1 cellular context compared by ENCODE assay signal in the genomic region with DNA sequence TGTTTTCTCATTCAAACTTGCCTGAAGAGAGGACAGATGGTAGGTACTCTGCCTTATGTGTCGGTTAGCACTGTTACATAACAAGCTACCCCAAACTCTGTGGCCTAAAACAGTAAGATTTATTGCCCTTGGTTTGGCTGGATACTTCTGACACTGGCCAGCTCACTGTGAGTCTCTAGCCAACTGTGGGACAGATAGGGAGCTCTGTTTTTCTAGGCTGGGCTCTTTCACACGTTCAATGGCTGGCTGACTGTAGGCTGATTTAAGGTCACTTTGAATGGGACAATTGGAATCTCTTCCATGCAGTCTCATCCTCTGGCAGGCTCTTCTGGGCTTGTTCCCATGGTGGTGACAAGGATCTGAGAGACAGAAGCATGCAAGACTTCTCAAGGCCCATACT.
TF ChIP-seq lines count a peak whose summit lies in the region.

No MANE protein-coding gene starts in this region.

TF ChIP-seq in A549, 52 proteins besides CTCF, POLR2A, EP300 and RAD21 (continued from another document):
- TF ChIP-seq E2F6 (IDR thresholded peaks at IDR 0.05; ENCODE audit: borderline replicate concordance, low read depth) (no peak), FOXS1 (CRISPR knock-in tag; IDR thresholded peaks at IDR 0.05) (no peak), MYC (IDR thresholded peaks at IDR 0.05; ENCODE audit: borderline replicate concordance, low read length) (no peak), FOSL2 (IDR thresholded peaks at IDR 0.05) (no peak), FOSL2 (CRISPR knock-in tag; IDR thresholded peaks at IDR 0.05) (no peak), CBX2 (IDR thresholded peaks at IDR 0.05; ENCODE audit: borderline replicate concordance, low read depth) (no peak), RNF2 (IDR thresholded peaks at IDR 0.05; ENCODE audit: borderline replicate concordance, low read depth) (no peak)
- TF ChIP-seq, protein P1, sequence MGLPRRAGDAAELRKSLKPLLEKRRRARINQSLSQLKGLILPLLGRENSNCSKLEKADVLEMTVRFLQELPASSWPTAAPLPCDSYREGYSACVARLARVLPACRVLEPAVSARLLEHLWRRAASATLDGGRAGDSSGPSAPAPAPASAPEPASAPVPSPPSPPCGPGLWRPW (IDR thresholded peaks at IDR 0.05) = no peak
- TF ChIP-seq, protein P2, sequence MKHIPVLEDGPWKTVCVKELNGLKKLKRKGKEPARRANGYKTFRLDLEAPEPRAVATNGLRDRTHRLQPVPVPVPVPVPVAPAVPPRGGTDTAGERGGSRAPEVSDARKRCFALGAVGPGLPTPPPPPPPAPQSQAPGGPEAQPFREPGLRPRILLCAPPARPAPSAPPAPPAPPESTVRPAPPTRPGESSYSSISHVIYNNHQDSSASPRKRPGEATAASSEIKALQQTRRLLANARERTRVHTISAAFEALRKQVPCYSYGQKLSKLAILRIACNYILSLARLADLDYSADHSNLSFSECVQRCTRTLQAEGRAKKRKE (CRISPR knock-in tag; IDR thresholded peaks at IDR 0.05; ENCODE audit: low read depth) = no peak
TF ChIP-seq in A549: peak in this region for 0.
